7 cellular contexts compared by ENCODE assay signal in the genomic region with DNA sequence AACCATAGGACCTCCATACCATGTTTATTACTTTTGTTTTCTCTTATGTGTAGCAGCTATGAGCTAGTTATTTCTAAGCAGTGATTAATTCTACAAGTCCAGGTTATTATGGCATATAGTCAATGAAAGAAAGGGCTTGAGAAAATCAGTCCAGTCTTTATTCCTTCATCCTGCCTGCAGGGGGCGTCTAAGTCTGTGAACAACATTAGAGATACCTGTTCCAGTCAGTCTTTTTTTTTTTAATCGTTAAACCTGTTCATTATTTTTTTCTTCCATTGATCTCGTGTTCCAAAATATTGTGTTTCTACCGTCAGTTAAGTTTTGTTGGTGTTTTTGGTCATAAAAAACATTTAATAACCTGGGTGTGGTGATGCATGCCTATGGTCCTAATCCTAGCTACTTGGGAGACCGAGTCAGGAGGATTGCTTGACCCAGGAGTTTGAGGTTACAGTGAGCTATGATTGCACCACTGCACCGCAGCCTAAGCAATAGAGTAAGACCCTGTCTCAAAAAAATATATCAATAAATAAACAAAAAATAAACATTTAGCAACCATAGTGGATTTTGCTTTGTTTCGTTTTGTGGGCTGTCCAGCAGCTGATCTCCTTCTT. TPM values are rescaled to one million over a fixed set of nuclear protein-coding genes. Genes with fewer than 3 reads are reported as not detected.
DNase-seq lines count a peak whose midpoint lies in the region; ATAC-seq, FAIRE-seq and TF ChIP-seq lines count a peak whose summit lies in the region.

No MANE protein-coding gene starts in this region.

- H3K27ac Mint-ChIP-seq in astrocyte (ENCODE audit: unreplicated experiment), result no peak overlapping the region

- peaks cover 19% of the 10 kb centered on the region for H3K27me3 ChIP-seq in astrocyte (ENCODE audit: insufficient read depth, low read length)

- no peaks in the 10 kb centered on the region for H3K4me1 ChIP-seq in astrocyte (ENCODE audit: insufficient read depth, low read length)
- no peaks in the 10 kb centered on the region for H3K4me1 ChIP-seq in kidney (ENCODE audit: control insufficient read depth in 1 of 2, insufficient read depth in 1 of 2, low read depth in 1 of 2, low read length in 2 of 2)

- FAIRE-seq in astrocyte (lab: Jason Lieb, UNC) (no peak), kidney (lab: Jason Lieb, UNC) (no peak)

- DNase-seq in NCI-H146 treated with DMSO at 0.1 percent for 48 hours (lab: John Stamatoyannopoulos, UW; ENCODE audit: unreplicated experiment) (peak; percentile 40), T-helper 9 cell (peak; percentile 76), astrocyte (ENCODE audit: low read depth) (peak; percentile 28), kidney (no peak)
- DNase-seq in stimulated activated CD4-positive, alpha-beta T cell treated with anti-CD3 and anti-CD28 coated beads, Interleukin-4, amount 100 ng/mL, for 1 hour, result peak; percentile 76

- no peaks in the 10 kb centered on the region for H3K9me3 ChIP-seq in astrocyte (ENCODE audit: insufficient read depth, low read depth, low read length)
- no peaks in the 10 kb centered on the region for H3K9me3 ChIP-seq in kidney (ENCODE audit: control insufficient read depth in 1 of 2, low read length in 2 of 2)

- peaks cover 2% of the 10 kb centered on the region for H3K4me1 Mint-ChIP-seq in astrocyte (ENCODE audit: low read depth, unreplicated experiment)

- H2AFZ ChIP-seq in astrocyte (ENCODE audit: low read depth, low read length), result no peak overlapping the region

- no peak overlapping the region for H3K4me3 Mint-ChIP-seq in astrocyte (ENCODE audit: unreplicated experiment)

- peaks cover 7% of the 10 kb centered on the region for H3K27me3 Mint-ChIP-seq in astrocyte (ENCODE audit: low read depth, unreplicated experiment)

- no peak for ATAC-seq in GM19023 (IDR thresholded peaks at IDR 0.05; ENCODE audit: unreplicated experiment)

- H3K9ac ChIP-seq in astrocyte (ENCODE audit: low read length), result no peak overlapping the region
- H3K9ac ChIP-seq in kidney (ENCODE audit: low read length in 2 of 2), result no peak overlapping the region

- H3K4me3 ChIP-seq in astrocyte (ENCODE audit: insufficient read depth, low read depth, low read length), result no peak overlapping the region
- no peak overlapping the region for H3K4me3 ChIP-seq in kidney (ENCODE audit: low read length in 2 of 2)

- TF ChIP-seq CTCF in GM12873 (IDR thresholded peaks at IDR 0.05; ENCODE audit: insufficient read depth, low read depth, low read length, missing control alignments), result peak; percentile 75
- peak; percentile 86 for TF ChIP-seq CTCF in astrocyte (IDR thresholded peaks at IDR 0.05; ENCODE audit: insufficient read depth, low read depth, low read length)
- peak; percentile 62 for TF ChIP-seq CTCF in kidney (IDR thresholded peaks at IDR 0.05; ENCODE audit: borderline replicate concordance, extremely low read depth, insufficient read depth)

- H3K36me3 Mint-ChIP-seq in astrocyte (ENCODE audit: low read depth, unreplicated experiment), result no peaks in the 10 kb centered on the region

- H3K27ac ChIP-seq in astrocyte (ENCODE audit: low read depth, low read length) (no peak overlapping the region), kidney (ENCODE audit: low read depth in 2 of 2, low read length in 2 of 2) (no peak overlapping the region)

- H3K4me2 ChIP-seq in astrocyte (ENCODE audit: low read length), result no peak overlapping the region

- intact Hi-C loops in kidney (cut with DNase I), result no loop called here

- no peaks in the 10 kb centered on the region for H4K20me1 ChIP-seq in astrocyte (ENCODE audit: insufficient read depth, low read length)

- H3K36me3 ChIP-seq in astrocyte (ENCODE audit: insufficient read depth, low read length), result no peaks in the 10 kb centered on the region
- no peaks in the 10 kb centered on the region for H3K36me3 ChIP-seq in kidney (ENCODE audit: control insufficient read depth in 1 of 2, insufficient read depth in 2 of 2, low read length in 2 of 2)

- no peaks in the 10 kb centered on the region for H3K9me3 Mint-ChIP-seq in astrocyte (ENCODE audit: unreplicated experiment)

- H3K79me2 ChIP-seq in astrocyte (ENCODE audit: insufficient read depth, low read length), result no peaks in the 10 kb centered on the region

RNA-seq across cellular contexts. Expression of gene CD2, which starts 29.4 kb away (rescaled TPM):
- total RNA-seq in astrocyte (0.14 TPM in 1 of 2 replicates, not detected in the other), kidney (12.1 TPM)
- polyA plus RNA-seq in kidney (ENCODE audit: insufficient read depth, low read depth, low replicate concordance), result 0.97 TPM

RNA-seq across cellular contexts. Expression of gene IGSF3, which starts 57.3 kb away (rescaled TPM):
- total RNA-seq in astrocyte (11.7 and 12.7 TPM in 2 replicates), kidney (38.8 TPM)
- 12.0 TPM for polyA plus RNA-seq in kidney (ENCODE audit: insufficient read depth, low read depth, low replicate concordance)

Comparison
In these comparisons a context has a peak if more than half of its experiments do, and no peak if none do; other contexts are left out.
1. RNA of gene CD2, which starts 29.4 kb away (total RNA-seq): 12.1 TPM in kidney (single experiment); 0.14 TPM in astrocyte; every median in the first group is over 10 times any median in the second.
2. Peak in every context shown above with its lines, with median percentiles within 50 percentile points of each other: CTCF ChIP-seq.